In genomic region chr14:24035791-24036179, GRCh38 we compare ENCODE assay signal across 9 cellular contexts. TPM values are rescaled to one million over a fixed set of nuclear protein-coding genes. Genes with fewer than 3 reads are reported as not detected.
DNase-seq lines count a peak whose midpoint lies in the region; ATAC-seq and TF ChIP-seq lines count a peak whose summit lies in the region.
"Not testable (repeated sequence)": the region's sequence is repeated elsewhere in the genome, so short reads cannot be mapped to it uniquely, and the experiment has no call there.
"Had no signal": no experiment of that assay in that cellular context is flagged by ENCODE, and none has a peak within 500 bp of the region (broad histone marks: within the 10 kb centered on the region; RNA-seq: fewer than 3 reads in every experiment).

No MANE protein-coding gene starts in this region.

- not testable (repeated sequence) for H3K27me3 ChIP-seq in osteoblast (ENCODE audit: insufficient read depth, low read length); transverse colon

- 28% methylated on average over 2 of the region's 3 CpGs; no CpG with 5 or more reads in 1 of the 2 donors for WGBS in transverse colon (ENCODE audit: low coverage in 1 of 2), 2 donors

- ATAC-seq in HG02798 (IDR thresholded peaks at IDR 0.05; ENCODE audit: poor library complexity, unreplicated experiment), result peak; percentile 14
- ATAC-seq in activated CD8-positive, alpha-beta T cell treated with anti-CD3 and anti-CD28 coated beads for 36 hours, result peak; percentile 7

- peak overlapping the region; percentile 99 for H2AFZ ChIP-seq in osteoblast (ENCODE audit: low read length)

- intact Hi-C loops in activated CD8-positive, alpha-beta T cell treated with anti-CD3 and anti-CD28 coated beads for 36 hours (cut with micrococcal nuclease), result loop anchor here (2.0 kb wide), 1 partner anchor 21 kb away; no protein-coding TSS in a partner anchor
- intact Hi-C loops in dendritic cell treated with granulocyte-macrophage colony-stimulating factor and Interleukin-4, amounts not matched to agents 40 ng/mL and 50 ng/mL, for 4 days (cut with micrococcal nuclease), result loop anchor here (1.0 to 5.0 kb wide), 2 partner anchors 21 to 48 kb away; partner anchors contain the start of gene DHRS4L2
- intact Hi-C loops in transverse colon (cut with DNase I; ENCODE audit: low total_unique reads), result not testable (repeated sequence)

- CTCF ChIA-PET in activated CD8-positive, alpha-beta T cell treated with anti-CD3 and anti-CD28 coated beads for 36 hours (lab: Charles Lee), result interaction anchor here (0.7 to 2.8 kb wide), 6 partner anchors 10 to 112 kb away, joined by 3 to 9 read pairs (median 3); no protein-coding TSS in a partner anchor

- peak overlapping the region; percentile 65 for H3K27ac Mint-ChIP-seq in activated CD8-positive, alpha-beta T cell treated with anti-CD3 and anti-CD28 coated beads for 36 hours
- H3K27ac Mint-ChIP-seq in dendritic cell treated with granulocyte-macrophage colony-stimulating factor and Interleukin-4, amounts not matched to agents 40 ng/mL and 50 ng/mL, for 4 days, result peak overlapping the region; percentile 97
- peak overlapping the region in 5 of 6 donors; percentile 34 to 83 (median 42) for H3K27ac Mint-ChIP-seq in immature natural killer cell

- H3K4me3 Mint-ChIP-seq in activated CD8-positive, alpha-beta T cell treated with anti-CD3 and anti-CD28 coated beads for 36 hours, result peak overlapping the region; percentile 82
- H3K4me3 Mint-ChIP-seq in dendritic cell treated with granulocyte-macrophage colony-stimulating factor and Interleukin-4, amounts not matched to agents 40 ng/mL and 50 ng/mL, for 4 days, result peak overlapping the region; percentile 90
- peak overlapping the region; percentile 93 to 99 (median 97) for H3K4me3 Mint-ChIP-seq in immature natural killer cell

- peak overlapping the region; percentile 92 for H3K4me2 ChIP-seq in osteoblast (ENCODE audit: insufficient read depth, low read length)

- POLR2A ChIA-PET in activated CD8-positive, alpha-beta T cell treated with anti-CD3 and anti-CD28 coated beads for 36 hours (lab: Charles Lee), result not testable (repeated sequence)

- peak; percentile 15 for DNase-seq in NCI-H774 (lab: John Stamatoyannopoulos, UW)
- not testable (repeated sequence) for DNase-seq in activated CD8-positive, alpha-beta T cell treated with anti-CD3 and anti-CD28 coated beads for 36 hours; immature natural killer cell; osteoblast (ENCODE audit: insufficient read length, low spot score, missing footprints); transverse colon

- not testable (repeated sequence) for H3K36me3 Mint-ChIP-seq in activated CD8-positive, alpha-beta T cell treated with anti-CD3 and anti-CD28 coated beads for 36 hours (ENCODE audit: low read depth); immature natural killer cell
- H3K36me3 Mint-ChIP-seq in dendritic cell treated with granulocyte-macrophage colony-stimulating factor and Interleukin-4, amounts not matched to agents 40 ng/mL and 50 ng/mL, for 4 days (ENCODE audit: low read depth), result peaks cover 12% of the 10 kb centered on the region

- H3K27ac ChIP-seq in osteoblast (ENCODE audit: low read depth, low read length), result not testable (repeated sequence)
- H3K27ac ChIP-seq in transverse colon, result peak overlapping the region; percentile 91 to 97 (median 95)

- H4K20me1 ChIP-seq in osteoblast (ENCODE audit: insufficient read depth, low read length), result not testable (repeated sequence)

- not testable (repeated sequence) for H3K79me2 ChIP-seq in osteoblast (ENCODE audit: insufficient read depth, low read length)

- not testable (repeated sequence) for TF ChIP-seq POLR2A in transverse colon (IDR thresholded peaks at IDR 0.05)

- H3K4me1 ChIP-seq in osteoblast (ENCODE audit: insufficient read depth, low read length), result not testable (repeated sequence)
- peaks cover 0 to 21% (median 7%) of the 10 kb centered on the region in 4 donors for H3K4me1 ChIP-seq in transverse colon

- in situ Hi-C loops in transverse colon (cut with MboI; ENCODE audit: low pct_ligation_motif_present in 1 of 4, low pct_unique_long_range_greater_than_20kb in 1 of 4, low sequenced_read_pairs in 3 of 4), result loop anchor here in 2 of 4 donors (5.0 to 10.0 kb wide), 2 partner anchors 48 to 61 kb away; partner anchors contain the start of gene DHRS4L2 (in 1 of the 2)

- not testable (repeated sequence) for H3K4me1 Mint-ChIP-seq in activated CD8-positive, alpha-beta T cell treated with anti-CD3 and anti-CD28 coated beads for 36 hours (ENCODE audit: low read depth)
- peaks cover 65% of the 10 kb centered on the region for H3K4me1 Mint-ChIP-seq in dendritic cell treated with granulocyte-macrophage colony-stimulating factor and Interleukin-4, amounts not matched to agents 40 ng/mL and 50 ng/mL, for 4 days (ENCODE audit: low read depth)
- H3K4me1 Mint-ChIP-seq in immature natural killer cell, result peaks cover 10 to 17% of the 10 kb centered on the region in 2 donors

- not testable (repeated sequence) for H3K9me3 ChIP-seq in osteoblast (ENCODE audit: low read depth, low read length); transverse colon

- peak overlapping the region; percentile 70; the same call in 1 of the 2 replicates for H3K4me3 ChIP-seq in GM08714 (ENCODE audit: low read length)
- peak overlapping the region; percentile 79 for H3K4me3 ChIP-seq in osteoblast (ENCODE audit: insufficient read depth, low read length)
- H3K4me3 ChIP-seq in transverse colon, result peak overlapping the region in 3 of 4 donors; percentile 49 to 61 (median 56)

- not testable (repeated sequence) for H3K9me3 Mint-ChIP-seq in activated CD8-positive, alpha-beta T cell treated with anti-CD3 and anti-CD28 coated beads for 36 hours; dendritic cell treated with granulocyte-macrophage colony-stimulating factor and Interleukin-4, amounts not matched to agents 40 ng/mL and 50 ng/mL, for 4 days
- H3K9me3 Mint-ChIP-seq in immature natural killer cell, result peaks cover 7 to 17% (median 12%) of the 10 kb centered on the region in 6 donors

- TF ChIP-seq CTCF in activated CD8-positive, alpha-beta T cell treated with anti-CD3 and anti-CD28 coated beads for 36 hours (IDR thresholded peaks at IDR 0.05); osteoblast (IDR thresholded peaks at IDR 0.05; ENCODE audit: extremely low read depth, low read depth, low read length): not testable (repeated sequence)
- TF ChIP-seq CTCF in transverse colon (IDR thresholded peaks at IDR 0.05), result peak in 2 of 5 experiments; percentile 27 to 54

- not testable (repeated sequence) for H3K36me3 ChIP-seq in osteoblast (ENCODE audit: insufficient read depth, low read length); transverse colon

- not testable (repeated sequence) for H3K27me3 Mint-ChIP-seq in activated CD8-positive, alpha-beta T cell treated with anti-CD3 and anti-CD28 coated beads for 36 hours; dendritic cell treated with granulocyte-macrophage colony-stimulating factor and Interleukin-4, amounts not matched to agents 40 ng/mL and 50 ng/mL, for 4 days; immature natural killer cell (ENCODE audit: low read depth in 3 of 3)

- not testable (repeated sequence) for TF ChIP-seq EP300 in transverse colon (IDR thresholded peaks at IDR 0.05; ENCODE audit: low read depth)

RNA-seq across cellular contexts. Expression of gene CARMIL3, which starts 16.0 kb away (rescaled TPM):
- total RNA-seq in activated CD8-positive, alpha-beta T cell treated with anti-CD3 and anti-CD28 coated beads for 36 hours, result under 1 TPM; 0.63 to 0.83 TPM
- polyA plus RNA-seq in immature natural killer cell, result under 1 TPM; 0.09 to 0.82 (median 0.32) TPM
- total RNA-seq in osteoblast, result not detected in 2 replicates
- total RNA-seq in transverse colon, result 1 to 10 TPM in 3 of 4 donors, under 1 TPM in 1; 0.20 to 4.1 (median 3.0) TPM

RNA-seq across cellular contexts. Expression of gene CPNE6, which starts 35.6 kb away (rescaled TPM):
- not detected for total RNA-seq in activated CD8-positive, alpha-beta T cell treated with anti-CD3 and anti-CD28 coated beads for 36 hours
- not detected for polyA plus RNA-seq in immature natural killer cell
- total RNA-seq in osteoblast, result not detected in 2 replicates
- 1 to 10 TPM in 1 of 4 donors, not detected in 3; 3.4 TPM for total RNA-seq in transverse colon
- total RNA-seq: pulmonary artery endothelial cell had no signal

RNA-seq across cellular contexts. Expression of gene DHRS4L2, which starts 47.1 kb away (rescaled TPM):
- total RNA-seq in activated CD8-positive, alpha-beta T cell treated with anti-CD3 and anti-CD28 coated beads for 36 hours, result 10 to 100 TPM; 20.8 to 24.3 TPM
- polyA plus RNA-seq in immature natural killer cell, result 10 to 100 TPM; 14.7 to 22.1 (median 15.8) TPM
- total RNA-seq in osteoblast (9.0 and 9.7 TPM in 2 replicates), transverse colon (10 to 100 TPM; 18.1 to 38.9 (median 27.6) TPM)

RNA-seq across cellular contexts. Expression of gene PCK2, which starts 58.3 kb away (rescaled TPM):
- 10 to 100 TPM; 90.3 to 93.1 TPM for total RNA-seq in activated CD8-positive, alpha-beta T cell treated with anti-CD3 and anti-CD28 coated beads for 36 hours
- polyA plus RNA-seq in immature natural killer cell, result 10 to 100 TPM in 2 of 3 donors, 1 to 10 TPM in 1; 8.2 to 13.3 (median 12.0) TPM
- total RNA-seq in osteoblast (26.2 and 35.1 TPM in 2 replicates), transverse colon (100 to 1,000 TPM in 3 of 4 donors, 10 to 100 TPM in 1; 74.4 to 238 (median 130) TPM)

Comparison
In these comparisons a context has a peak if more than half of its experiments do, and no peak if none do; other contexts are left out.
1. H3K27ac Mint-ChIP-seq: peak in every context shown above with its lines; median percentile 97 in dendritic cell treated with granulocyte-macrophage colony-stimulating factor and Interleukin-4, amounts not matched to agents 40 ng/mL and 50 ng/mL, for 4 days; 65 in activated CD8-positive, alpha-beta T cell treated with anti-CD3 and anti-CD28 coated beads for 36 hours; 42 in immature natural killer cell.